Comparison of ENCODE assay signal across 26 cellular contexts in the genomic region with DNA sequence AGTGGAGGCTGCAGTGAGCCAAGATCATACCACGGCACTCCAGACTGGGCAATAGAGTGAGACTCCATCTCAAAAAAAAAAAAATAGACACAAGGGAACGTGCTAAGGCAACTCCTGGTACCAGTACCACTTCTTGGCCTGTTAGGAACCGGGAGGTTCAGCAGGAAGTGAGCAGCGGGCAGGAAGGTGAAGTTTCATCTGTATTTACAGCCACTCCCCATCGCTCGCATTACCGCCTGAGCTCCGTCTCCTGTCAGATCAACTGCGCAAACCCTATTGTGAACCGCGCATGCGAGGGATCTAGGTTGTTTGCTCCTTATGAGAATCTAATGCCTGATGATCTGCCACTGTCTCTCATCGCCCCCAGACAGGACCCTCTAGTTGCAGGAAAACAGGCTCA.
"Had no signal": no experiment of that assay in that cellular context is flagged by ENCODE, and none has a peak within 500 bp of the region (broad histone marks: within the 10 kb centered on the region; RNA-seq: fewer than 3 reads in every experiment).

No MANE protein-coding gene starts in this region.

- H3K27ac Mint-ChIP-seq: activated CD8-positive, alpha-beta T cell treated with anti-CD3 and anti-CD28 coated beads for 36 hours; activated T-helper 17 cell treated with anti-CD3 and anti-CD28 coated beads, Interleukin-2, amount 50 U/mL, for 72 hours; memory B cell; natural killer cell; neural progenitor cell; stimulated activated memory B cell treated with anti-CD40 and anti-IgM and Interleukin-4, amounts not matched to agents 10 μg/mL and 1 μg/mL and 100 μg/mL, for 72 hours had no signal

- H3K9me3 ChIP-seq: esophagus muscularis mucosa, right lobe of liver, thyroid gland, upper lobe of right lung had no signal

- H3K4me3 ChIP-seq: neural progenitor cell, right lobe of liver, thyroid gland had no signal

- H3K4me3 Mint-ChIP-seq: central memory CD8-positive, alpha-beta T cell had no signal

- H3K9ac ChIP-seq: neural progenitor cell had no signal

- H3K9me3 Mint-ChIP-seq: activated CD4-positive, alpha-beta T cell treated with anti-CD3 and anti-CD28 coated beads, Interleukin-2, amount 10 ng/mL, durations not matched to agents 7 days and 5 days; activated CD8-positive, alpha-beta T cell treated with anti-CD3 and anti-CD28 coated beads for 36 hours; activated naive CD4-positive, alpha-beta T cell treated with anti-CD3 and anti-CD28 coated beads, Interleukin-2, amount 50 U/mL, for 72 hours; activated T-cell treated with anti-CD3 and anti-CD28 coated beads, Interleukin-2, amount 50 U/mL, for 4 hours; activated T-helper 17 cell treated with anti-CD3 and anti-CD28 coated beads, Interleukin-2, amount 50 U/mL, for 72 hours; central memory CD8-positive, alpha-beta T cell; memory B cell; natural killer cell; neural progenitor cell; stimulated activated memory B cell treated with anti-CD40 and anti-IgM and Interleukin-4, amounts not matched to agents 10 μg/mL and 1 μg/mL and 100 μg/mL, for 72 hours; stimulated activated naive CD8-positive, alpha-beta T cell treated with anti-CD3 and anti-CD28 coated beads, Interleukin-15, amount 100 ng/mL, for 72 hours had no signal

- H3K4me1 Mint-ChIP-seq: activated T-helper 17 cell treated with anti-CD3 and anti-CD28 coated beads, Interleukin-2, amount 50 U/mL, for 72 hours; central memory CD8-positive, alpha-beta T cell had no signal

- H3K27ac ChIP-seq: neural progenitor cell, right lobe of liver had no signal

- H3K36me3 Mint-ChIP-seq: activated naive CD4-positive, alpha-beta T cell treated with anti-CD3 and anti-CD28 coated beads, Interleukin-2, amount 50 U/mL, for 72 hours; memory B cell; natural killer cell; neural progenitor cell; stimulated activated memory B cell treated with anti-CD40 and anti-IgM and Interleukin-4, amounts not matched to agents 10 μg/mL and 1 μg/mL and 100 μg/mL, for 72 hours had no signal

- H3K36me3 ChIP-seq: esophagus muscularis mucosa, neural progenitor cell, right lobe of liver, thyroid gland, upper lobe of right lung had no signal

- ATAC-seq: activated CD8-positive, alpha-beta T cell treated with anti-CD3 and anti-CD28 coated beads for 36 hours; activated T-cell treated with anti-CD3 and anti-CD28 coated beads, Interleukin-2, amount 50 U/mL, for 4 hours; activated T-helper 17 cell treated with anti-CD3 and anti-CD28 coated beads, Interleukin-2, amount 50 U/mL, for 72 hours; stimulated activated naive CD8-positive, alpha-beta T cell treated with anti-CD3 and anti-CD28 coated beads, Interleukin-15, amount 100 ng/mL, for 72 hours; T-helper 17 cell had no signal

- H3K27me3 Mint-ChIP-seq: activated CD4-positive, alpha-beta T cell treated with anti-CD3 and anti-CD28 coated beads, Interleukin-2, amount 10 ng/mL, durations not matched to agents 7 days and 5 days; activated CD8-positive, alpha-beta T cell treated with anti-CD3 and anti-CD28 coated beads for 36 hours; activated T-helper 17 cell treated with anti-CD3 and anti-CD28 coated beads, Interleukin-2, amount 50 U/mL, for 72 hours; central memory CD8-positive, alpha-beta T cell; stimulated activated naive CD8-positive, alpha-beta T cell treated with anti-CD3 and anti-CD28 coated beads, Interleukin-15, amount 100 ng/mL, for 72 hours had no signal

- H3K4me1 ChIP-seq: right lobe of liver had no signal

- H3K27me3 ChIP-seq: esophagus muscularis mucosa, neural progenitor cell, right lobe of liver, thyroid gland, upper lobe of right lung had no signal

- H3K4me2 ChIP-seq: neural progenitor cell had no signal

- DNase-seq: activated CD4-positive, alpha-beta T cell treated with anti-CD3 and anti-CD28 coated beads for 1 hour; activated CD4-positive, alpha-beta T cell treated with anti-CD3 and anti-CD28 coated beads, Interleukin-2, amount 10 ng/mL, durations not matched to agents 7 days and 5 days; activated CD8-positive, alpha-beta T cell treated with anti-CD3 and anti-CD28 coated beads for 36 hours; activated naive CD4-positive, alpha-beta T cell; activated T-cell treated with anti-CD3 and anti-CD28 coated beads, Interleukin-2, amount 50 U/mL, for 4 hours; effector CD4-positive, alpha-beta T cell; foreskin melanocyte; natural killer cell; occipital lobe; stimulated activated CD4-positive, alpha-beta T cell treated with anti-CD3 and anti-CD28 coated beads, Interleukin-1b, Interleukin-23, amount 100 ng/mL, for 48 hours; stimulated activated CD4-positive, alpha-beta T cell treated with anti-CD3 and anti-CD28 coated beads, Interleukin-4, amount 100 ng/mL, for 4 hours; stimulated activated CD8-positive, alpha-beta memory T cell treated with anti-CD3 and anti-CD28 coated beads, Interleukin-4, amount 100 ng/mL, for 48 hours; stimulated activated naive CD8-positive, alpha-beta T cell treated with anti-CD3 and anti-CD28 coated beads, Interleukin-15, amount 100 ng/mL, for 72 hours; SW 1271; T-helper 17 cell; T1000; thyroid gland; upper lobe of right lung had no signal
